Comparison of ENCODE assay signal across 8 cellular contexts in genomic region chr10:72254891-72255568, GRCh38. TPM values are rescaled to one million over a fixed set of nuclear protein-coding genes. Genes with fewer than 3 reads are reported as not detected.
A peak's percentile ranks its signal among the peaks of the same experiment; 100 is the strongest.
DNase-seq lines count a peak whose midpoint lies in the region; ATAC-seq and TF ChIP-seq lines count a peak whose summit lies in the region.

No MANE protein-coding gene starts in this region.

- H3K27ac Mint-ChIP-seq in central memory CD8-positive, alpha-beta T cell (ENCODE audit: low read depth): no peak overlapping the region

- H3K4me1 ChIP-seq in iPS-20b (ENCODE audit: insufficient read depth, low read length) (peaks cover 18% of the 10 kb centered on the region), sigmoid colon (peaks cover 0 to 91% (median 80%) of the 10 kb centered on the region in 4 donors)

- H3K36me3 ChIP-seq in iPS-20b (ENCODE audit: insufficient read depth, low read depth, low read length) (no peaks in the 10 kb centered on the region), sigmoid colon (no peaks in the 10 kb centered on the region)

- H3K27me3 ChIP-seq in iPS-20b (ENCODE audit: insufficient read depth, low read length) (no peaks in the 10 kb centered on the region), sigmoid colon (no peaks in the 10 kb centered on the region)

- H3K9me3 Mint-ChIP-seq in central memory CD8-positive, alpha-beta T cell: no peaks in the 10 kb centered on the region

- 8 to 16% methylated on average over 14 of the region's 14 CpGs for WGBS in sigmoid colon, 2 donors

- TF ChIP-seq EP300 in sigmoid colon (IDR thresholded peaks at IDR 0.05): peak; percentile 82 to 96 (median 88)

- H3K9ac ChIP-seq in iPS-20b (ENCODE audit: low read depth, low read length): peak overlapping the region; percentile 77; the same call in 1 of the 2 replicates

- H3K4me3 ChIP-seq in iPS-20b (ENCODE audit: low read length): no peak overlapping the region; the same call in 1 of the 2 replicates
- no peak overlapping the region for H3K4me3 ChIP-seq in sigmoid colon

- no peak for ATAC-seq in central memory CD8-positive, alpha-beta T cell (replicated peaks; ENCODE audit: extremely low read depth, poor library complexity, severe bottlenecking)
- ATAC-seq in HG02610 (IDR thresholded peaks at IDR 0.05; ENCODE audit: unreplicated experiment): no peak

- H3K4me3 Mint-ChIP-seq in central memory CD8-positive, alpha-beta T cell: peak overlapping the region; percentile 51

- H3K27me3 Mint-ChIP-seq in central memory CD8-positive, alpha-beta T cell: no peaks in the 10 kb centered on the region

- intact Hi-C loops in sigmoid colon (cut with DNase I): loop anchor here (5.0 kb wide), 1 partner anchor 38 kb away; the partner anchor contains the start of genes ANAPC16 and ASCC1

- DNase-seq in COLO829 (ENCODE audit: low spot score): peak; percentile 74
- DNase-seq in HK-2 (ENCODE audit: unreplicated experiment): peak; percentile 67
- peak; percentile 74 for DNase-seq in SK-MEL-5 (ENCODE audit: low read depth, low spot score)
- no peak for DNase-seq in central memory CD8-positive, alpha-beta T cell (ENCODE audit: low spot score in 2 of 2)
- peak; percentile 98 for DNase-seq in sigmoid colon
- DNase-seq in COLO668 (lab: John Stamatoyannopoulos, UW; ENCODE audit: unreplicated experiment): no peak

- TF ChIP-seq CTCF in sigmoid colon (IDR thresholded peaks at IDR 0.05): no peak

- peak in 1 of 2 donors; percentile 60 for TF ChIP-seq POLR2A in sigmoid colon (IDR thresholded peaks at IDR 0.05)

- in situ Hi-C loops in SK-MEL-5 (cut with HindIII; ENCODE audit: low pct_unique_long_range_greater_than_20kb, low sequenced_read_pairs): no loop called here

- peaks cover 2% of the 10 kb centered on the region for H3K36me3 Mint-ChIP-seq in central memory CD8-positive, alpha-beta T cell (ENCODE audit: insufficient read depth)

- peak overlapping the region; percentile 36 for H3K27ac ChIP-seq in iPS-20b (ENCODE audit: low read length)
- peak overlapping the region; percentile 89 to 95 (median 91) for H3K27ac ChIP-seq in sigmoid colon

- H3K9me3 ChIP-seq in iPS-20b (ENCODE audit: insufficient read depth, low read depth, low read length) (no peaks in the 10 kb centered on the region), sigmoid colon (no peaks in the 10 kb centered on the region)

- peaks cover 69% of the 10 kb centered on the region for H3K4me1 Mint-ChIP-seq in central memory CD8-positive, alpha-beta T cell

RNA-seq across cellular contexts. Expression of gene DDIT4, which starts 18.7 kb away (rescaled TPM):
- 192 and 197 TPM in 2 replicates for total RNA-seq in SK-MEL-5 (2014; rRNA removed; shearing (Covaris generic))
- polyA plus RNA-seq in SK-MEL-5 (2015; cell fraction: cytosol; rRNA removed): 186 and 211 TPM in 2 replicates
- 215 and 235 TPM in 2 replicates for polyA plus RNA-seq in SK-MEL-5 (2015; cell fraction: nucleus; rRNA removed)
- total RNA-seq in sigmoid colon: 100 to 1,000 TPM in 2 of 4 donors, 10 to 100 TPM in 2; 77.2 to 202 (median 133) TPM
- 100 to 1,000 TPM in 1 of 3 donors, 10 to 100 TPM in 2; 71.5 to 413 (median 85.3) TPM for polyA plus RNA-seq in sigmoid colon

RNA-seq across cellular contexts. Expression of gene ASCC1, which starts 39.0 kb away (rescaled TPM):
- total RNA-seq in SK-MEL-5 (2014; rRNA removed; shearing (Covaris generic)): 22.4 and 23.2 TPM in 2 replicates
- polyA plus RNA-seq in SK-MEL-5 (2015; cell fraction: cytosol; rRNA removed): 20.8 and 24.5 TPM in 2 replicates
- polyA plus RNA-seq in SK-MEL-5 (2015; cell fraction: nucleus; rRNA removed): 14.2 and 15.1 TPM in 2 replicates
- 10 to 100 TPM; 21.0 to 53.7 (median 37.1) TPM for total RNA-seq in sigmoid colon
- polyA plus RNA-seq in sigmoid colon: 10 to 100 TPM; 15.3 to 21.5 (median 15.6) TPM

RNA-seq across cellular contexts. Expression of gene ANAPC16, which starts 39.2 kb away (rescaled TPM):
- 52.3 and 63.6 TPM in 2 replicates for total RNA-seq in SK-MEL-5 (2014; rRNA removed; shearing (Covaris generic))
- 39.8 and 57.4 TPM in 2 replicates for polyA plus RNA-seq in SK-MEL-5 (2015; cell fraction: cytosol; rRNA removed)
- 39.7 and 40.6 TPM in 2 replicates for polyA plus RNA-seq in SK-MEL-5 (2015; cell fraction: nucleus; rRNA removed)
- total RNA-seq in sigmoid colon: 100 to 1,000 TPM in 3 of 4 donors, 10 to 100 TPM in 1; 80.0 to 228 (median 157) TPM
- polyA plus RNA-seq in sigmoid colon: 100 to 1,000 TPM; 107 to 203 (median 198) TPM

Comparison
In these comparisons a context has a peak if more than half of its experiments do, and no peak if none do; other contexts are left out.
1. DNase-seq: peak in COLO829 (single experiment), HK-2 (single experiment), SK-MEL-5 (single experiment) and sigmoid colon (single experiment); none in central memory CD8-positive, alpha-beta T cell (0 of 2) and COLO668 (single experiment).